ENCODE assay signal across 26 cellular contexts in the genomic region with DNA sequence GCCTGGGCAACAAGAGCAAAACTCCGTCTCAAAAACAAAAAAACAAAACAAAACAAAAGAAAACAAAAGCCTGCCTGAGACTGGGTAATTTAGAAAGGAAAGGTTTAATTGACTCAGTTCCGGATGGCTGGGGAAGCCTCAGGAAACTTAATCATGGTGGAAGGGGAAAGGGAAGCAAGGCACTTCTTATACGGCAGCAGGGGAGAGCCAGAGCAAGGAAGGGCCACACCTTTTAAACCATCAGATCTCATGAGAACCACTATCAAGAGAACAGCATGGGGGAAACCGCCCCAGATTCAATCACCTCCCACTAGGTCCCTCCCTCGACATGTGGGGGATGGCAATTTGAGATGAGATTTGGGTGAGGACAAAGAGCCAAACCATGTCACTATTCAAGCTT.
DNase-seq lines count a peak whose midpoint lies in the region; ATAC-seq and TF ChIP-seq lines count a peak whose summit lies in the region.
"Had no signal": no experiment of that assay in that cellular context is flagged by ENCODE, and none has a peak within 500 bp of the region (broad histone marks: within the 10 kb centered on the region; RNA-seq: fewer than 3 reads in every experiment).

No MANE protein-coding gene starts in this region.

- H4K5ac ChIP-seq in mesendoderm (ENCODE audit: low read length): no peak overlapping the region

- ATAC-seq in left cardiac atrium (no peak), HG02938 (IDR thresholded peaks at IDR 0.05; ENCODE audit: unreplicated experiment) (no peak)
- ATAC-seq: naive thymus-derived CD4-positive, alpha-beta T cell had no signal

- H3K9ac ChIP-seq in mesendoderm (ENCODE audit: low read length) (no peak overlapping the region), subcutaneous abdominal adipose tissue (ENCODE audit: low read length in 5 of 5) (no peak overlapping the region)
- H3K9ac ChIP-seq: GM23248, parathyroid adenoma, SK-N-SH had no signal

- peaks cover 8% of the 10 kb centered on the region for H3K4me1 ChIP-seq in left ventricle myocardium inferior
- H3K4me1 ChIP-seq in mesendoderm (ENCODE audit: control insufficient read depth, low read depth, low read length): no peaks in the 10 kb centered on the region
- H3K4me1 ChIP-seq in subcutaneous abdominal adipose tissue (ENCODE audit: control insufficient read depth in 5 of 5, insufficient read depth in 5 of 5, low read length in 5 of 5): peaks cover 0 to 10% (median 0%) of the 10 kb centered on the region in 5 donors
- H3K4me1 ChIP-seq: parathyroid adenoma, uterus had no signal

- H3K36me3 ChIP-seq in left ventricle myocardium inferior (peaks cover 8% of the 10 kb centered on the region), mesendoderm (ENCODE audit: control insufficient read depth, insufficient read depth, low read length) (no peaks in the 10 kb centered on the region), subcutaneous abdominal adipose tissue (ENCODE audit: control insufficient read depth in 5 of 5, insufficient read depth in 5 of 5, low read length in 5 of 5) (peaks cover 2 to 9% (median 3%) of the 10 kb centered on the region in 5 donors)
- H3K36me3 ChIP-seq: uterus had no signal

- no peak overlapping the region for H2AK5ac ChIP-seq in mesendoderm (ENCODE audit: low read length)

- no peak overlapping the region for H3K4ac ChIP-seq in mesendoderm (ENCODE audit: low read depth, low read length)

- no peak overlapping the region for H3K23ac ChIP-seq in mesendoderm (ENCODE audit: low read length)

- no peak overlapping the region for H3K56ac ChIP-seq in mesendoderm (ENCODE audit: low read length)

- H3K9me3 Mint-ChIP-seq in activated naive CD8-positive, alpha-beta T cell treated with anti-CD3 and anti-CD28 coated beads for 36 hours: no peaks in the 10 kb centered on the region
- no peaks in the 10 kb centered on the region for H3K9me3 Mint-ChIP-seq in activated T-cell treated with anti-CD3 and anti-CD28 coated beads, Interleukin-2, amount 50 U/mL, for 24 hours
- H3K9me3 Mint-ChIP-seq: activated B cell treated with CpG ODN at 0.5 μM for 24 hours; activated CD4-positive, alpha-beta memory T cell treated with anti-CD3 and anti-CD28 coated beads for 36 hours; central memory CD8-positive, alpha-beta T cell; memory B cell; naive thymus-derived CD4-positive, alpha-beta T cell had no signal

- no peak overlapping the region for H2BK15ac ChIP-seq in mesendoderm (replicated peaks; ENCODE audit: low read depth)

- WGBS in mesendoderm (ENCODE audit: extremely low coverage, insufficient coverage, low lambda C conversion rate): no CpG with 5 or more reads among the region's 5 CpGs

- H2BK5ac ChIP-seq in mesendoderm (ENCODE audit: low read length): no peak overlapping the region

- H3K27ac Mint-ChIP-seq in activated naive CD8-positive, alpha-beta T cell treated with anti-CD3 and anti-CD28 coated beads for 36 hours: peak overlapping the region; percentile 7
- no peak overlapping the region for H3K27ac Mint-ChIP-seq in activated T-cell treated with anti-CD3 and anti-CD28 coated beads, Interleukin-2, amount 50 U/mL, for 24 hours
- H3K27ac Mint-ChIP-seq: activated B cell treated with CpG ODN at 0.5 μM for 24 hours; activated CD4-positive, alpha-beta memory T cell treated with anti-CD3 and anti-CD28 coated beads for 36 hours; memory B cell had no signal

- H3K79me2 ChIP-seq in mesendoderm (ENCODE audit: control insufficient read depth, insufficient read depth, low read length): no peaks in the 10 kb centered on the region
- H3K79me2 ChIP-seq: parathyroid adenoma had no signal

- peaks cover 3% of the 10 kb centered on the region for H3K4me1 Mint-ChIP-seq in activated naive CD8-positive, alpha-beta T cell treated with anti-CD3 and anti-CD28 coated beads for 36 hours
- no peaks in the 10 kb centered on the region for H3K4me1 Mint-ChIP-seq in activated T-cell treated with anti-CD3 and anti-CD28 coated beads, Interleukin-2, amount 50 U/mL, for 24 hours (ENCODE audit: low read depth)
- H3K4me1 Mint-ChIP-seq: activated B cell treated with CpG ODN at 0.5 μM for 24 hours; central memory CD8-positive, alpha-beta T cell; memory B cell; naive thymus-derived CD4-positive, alpha-beta T cell had no signal

- no peaks in the 10 kb centered on the region for H3K79me1 ChIP-seq in mesendoderm (ENCODE audit: low read length)

- H2BK120ac ChIP-seq in mesendoderm (ENCODE audit: low read depth, low read length): no peak overlapping the region

- intact Hi-C loops in left ventricle myocardium inferior (cut with micrococcal nuclease) (no loop called here), left cardiac atrium (cut with DNase I) (no loop called here)

- H3K4me2 ChIP-seq in mesendoderm (ENCODE audit: low read length): no peak overlapping the region
- H3K4me2 ChIP-seq: SK-N-SH had no signal

- peaks cover 7% of the 10 kb centered on the region for H3K36me3 Mint-ChIP-seq in activated naive CD8-positive, alpha-beta T cell treated with anti-CD3 and anti-CD28 coated beads for 36 hours
- peaks cover 33% of the 10 kb centered on the region for H3K36me3 Mint-ChIP-seq in activated T-cell treated with anti-CD3 and anti-CD28 coated beads, Interleukin-2, amount 50 U/mL, for 24 hours (ENCODE audit: low read depth)

- H3K27me3 ChIP-seq in left ventricle myocardium inferior (ENCODE audit: low read depth): no peaks in the 10 kb centered on the region
- H3K27me3 ChIP-seq in mesendoderm (ENCODE audit: insufficient read depth, low read length, poor library complexity): no peaks in the 10 kb centered on the region
- no peaks in the 10 kb centered on the region for H3K27me3 ChIP-seq in subcutaneous abdominal adipose tissue (ENCODE audit: control insufficient read depth in 5 of 5, insufficient read depth in 4 of 5, low read length in 5 of 5)
- H3K27me3 ChIP-seq: esophagus muscularis mucosa, uterus had no signal

- H3K4me3 ChIP-seq in left ventricle myocardium inferior: no peak overlapping the region
- no peak overlapping the region for H3K4me3 ChIP-seq in mesendoderm (ENCODE audit: low read length)
- no peak overlapping the region for H3K4me3 ChIP-seq in subcutaneous abdominal adipose tissue (ENCODE audit: low read depth in 1 of 5, low read length in 5 of 5)
- H3K4me3 ChIP-seq: esophagus muscularis mucosa, GM23248, uterus had no signal

- no peaks in the 10 kb centered on the region for H3K27me3 Mint-ChIP-seq in activated naive CD8-positive, alpha-beta T cell treated with anti-CD3 and anti-CD28 coated beads for 36 hours
- H3K27me3 Mint-ChIP-seq in activated T-cell treated with anti-CD3 and anti-CD28 coated beads, Interleukin-2, amount 50 U/mL, for 24 hours: no peaks in the 10 kb centered on the region
- H3K27me3 Mint-ChIP-seq: activated B cell treated with CpG ODN at 0.5 μM for 24 hours; activated CD4-positive, alpha-beta memory T cell treated with anti-CD3 and anti-CD28 coated beads for 36 hours; central memory CD8-positive, alpha-beta T cell; memory B cell; naive thymus-derived CD4-positive, alpha-beta T cell had no signal

- H3K9me3 ChIP-seq in left ventricle myocardium inferior (replicated peaks) (no peaks in the 10 kb centered on the region), subcutaneous abdominal adipose tissue (ENCODE audit: control insufficient read depth in 5 of 5, low read length in 5 of 5) (no peaks in the 10 kb centered on the region)
- H3K9me3 ChIP-seq: esophagus muscularis mucosa, SK-N-SH, uterus had no signal

- DNase-seq in left ventricle myocardium inferior (no peak), left cardiac atrium (no peak), mesendoderm (peak; percentile 64), caudate nucleus (lab: John Stamatoyannopoulos, UW) (no peak)
- DNase-seq in activated naive CD8-positive, alpha-beta T cell treated with anti-CD3 and anti-CD28 coated beads for 36 hours: no peak
- DNase-seq in activated T-cell treated with anti-CD3 and anti-CD28 coated beads, Interleukin-2, amount 50 U/mL, for 24 hours: no peak
- DNase-seq: activated B cell treated with CpG ODN at 0.5 μM for 24 hours; activated CD4-positive, alpha-beta memory T cell treated with anti-CD3 and anti-CD28 coated beads for 36 hours; activated naive CD4-positive, alpha-beta T cell treated with Interleukin-2 at 50 U/mL for 16 hours; activated T-cell treated with anti-CD3 and anti-CD28 coated beads, Interleukin-2, amount 50 U/mL, for 1 hour; aorta; GM23248; kidney; naive thymus-derived CD4-positive, alpha-beta T cell; NCI-H1417 treated with DMSO at 0.1 percent for 48 hours; NCI-H2171; RPMI8226; SK-N-SH; uterus had no signal

- no peak overlapping the region for H4K8ac ChIP-seq in mesendoderm (ENCODE audit: low read depth, low read length)

- no peak overlapping the region for H3K4me3 Mint-ChIP-seq in activated naive CD8-positive, alpha-beta T cell treated with anti-CD3 and anti-CD28 coated beads for 36 hours
- H3K4me3 Mint-ChIP-seq in activated T-cell treated with anti-CD3 and anti-CD28 coated beads, Interleukin-2, amount 50 U/mL, for 24 hours: no peak overlapping the region
- H3K4me3 Mint-ChIP-seq: activated B cell treated with CpG ODN at 0.5 μM for 24 hours; activated CD4-positive, alpha-beta memory T cell treated with anti-CD3 and anti-CD28 coated beads for 36 hours; central memory CD8-positive, alpha-beta T cell; memory B cell; naive thymus-derived CD4-positive, alpha-beta T cell had no signal

- H3K27ac ChIP-seq in left ventricle myocardium inferior (replicated peaks) (peak overlapping the region; percentile 16), mesendoderm (ENCODE audit: low read depth, low read length) (no peak overlapping the region), subcutaneous abdominal adipose tissue (ENCODE audit: low read depth, low read length) (peak overlapping the region; percentile 10), caudate nucleus (ENCODE audit: low read depth, low read length) (no peak overlapping the region)
- H3K27ac ChIP-seq: C4-2B, esophagus muscularis mucosa, GM23248, parathyroid adenoma, uterus had no signal

- H3K18ac ChIP-seq in mesendoderm (ENCODE audit: low read length): no peak overlapping the region

- no peak for TF ChIP-seq CTCF in left ventricle myocardium inferior (IDR thresholded peaks at IDR 0.05; ENCODE audit: borderline replicate concordance)

Comparison
In these comparisons a context has a peak if more than half of its experiments do, and no peak if none do; other contexts are left out.
1. H3K27ac ChIP-seq: peak in left ventricle myocardium inferior (single experiment) and subcutaneous abdominal adipose tissue (single experiment); none in mesendoderm (single experiment) and caudate nucleus (single experiment).